32 cellular contexts compared by ENCODE assay signal in genomic region chr17:52721932-52722331, GRCh38.
"Had no signal": no experiment of that assay in that cellular context is flagged by ENCODE, and none has a peak within 500 bp of the region (broad histone marks: within the 10 kb centered on the region; RNA-seq: fewer than 3 reads in every experiment).

No MANE protein-coding gene starts in this region.

- H3K4me1 ChIP-seq: ascending aorta, breast epithelium, colonic mucosa, esophagus squamous epithelium, gastroesophageal sphincter, heart right ventricle had no signal

- DNase-seq: activated CD4-positive, alpha-beta memory T cell treated with anti-CD3 and anti-CD28 coated beads, Interleukin-2, amount 10 ng/mL, durations not matched to agents 7 days and 5 days; activated CD4-positive, alpha-beta T cell treated with anti-CD3 and anti-CD28 coated beads for 1 hour; activated CD4-positive, alpha-beta T cell treated with anti-CD3 and anti-CD28 coated beads for 4 hours; activated CD4-positive, alpha-beta T cell treated with anti-CD3 and anti-CD28 coated beads, Interleukin-2, amount 10 ng/mL, durations not matched to agents 7 days and 5 days; activated CD4-positive, alpha-beta T cell treated with anti-CD3 and anti-CD28 coated beads, Interleukin-2, amount 50 U/mL, for 4 hours; activated CD8-positive, alpha-beta memory T cell treated with anti-CD3 and anti-CD28 coated beads, Interleukin-2, amount 50 U/mL, for 48 hours; activated gamma-delta T cell; activated naive CD4-positive, alpha-beta T cell; activated naive CD4-positive, alpha-beta T cell treated with anti-CD3 and anti-CD28 coated beads, Interleukin-2, amount 10 ng/mL, durations not matched to agents 7 days and 5 days; activated naive CD8-positive, alpha-beta T cell treated with anti-CD3 and anti-CD28 coated beads, Interleukin-2, amount 10 ng/mL, durations not matched to agents 7 days and 5 days; activated T-cell treated with anti-CD3 and anti-CD28 coated beads for 4 hours; activated T-cell treated with anti-CD3 and anti-CD28 coated beads, Interleukin-2, amount 50 U/mL, for 24 hours; activated T-cell treated with anti-CD3 and anti-CD28 coated beads, Interleukin-2, amount 50 U/mL, for 72 hours; central memory CD4-positive, alpha-beta T cell; cerebellar nuclear complex; colonic mucosa; effector CD8-positive, alpha-beta T cell; esophagus squamous epithelium; foreskin melanocyte; heart right ventricle had no signal

- H3K36me3 ChIP-seq: ascending aorta, breast epithelium, cardiac muscle cell, colonic mucosa, esophagus squamous epithelium, gastroesophageal sphincter, heart right ventricle had no signal

- ATAC-seq: activated naive CD4-positive, alpha-beta T cell treated with anti-CD3 and anti-CD28 coated beads, Interleukin-2, amount 50 U/mL, for 72 hours; activated T-cell treated with anti-CD3 and anti-CD28 coated beads, Interleukin-2, amount 50 U/mL, for 72 hours; gastroesophageal sphincter; heart right ventricle; WTC11 had no signal

- H3K4me2 ChIP-seq: hepatocyte had no signal

- H3K9me3 ChIP-seq: ascending aorta, breast epithelium, colonic mucosa, esophagus squamous epithelium, gastroesophageal sphincter, heart right ventricle had no signal

- H3K27me3 ChIP-seq: ascending aorta, breast epithelium, cardiac muscle cell, colonic mucosa, esophagus squamous epithelium, gastroesophageal sphincter, heart right ventricle, hepatocyte had no signal

- H3K27ac ChIP-seq: ascending aorta, breast epithelium, cardiac muscle cell, colonic mucosa, epithelial cell of prostate, esophagus squamous epithelium, gastroesophageal sphincter, heart right ventricle, hepatocyte, VCaP had no signal

- H2AFZ ChIP-seq: hepatocyte had no signal

- FAIRE-seq: endometrium, endothelial cell of umbilical vein, TTC549 had no signal

- H3K4me3 ChIP-seq: ascending aorta, breast epithelium, cardiac muscle cell, colonic mucosa, esophagus squamous epithelium, gastroesophageal sphincter, heart right ventricle, hepatocyte had no signal
